13 cellular contexts compared by ENCODE assay signal in genomic region chr2:212968284-212969081, GRCh38.
DNase-seq lines count a peak whose midpoint lies in the region; ATAC-seq, FAIRE-seq and TF ChIP-seq lines count a peak whose summit lies in the region.
"Had no signal": no experiment of that assay in that cellular context is flagged by ENCODE, and none has a peak within 500 bp of the region (broad histone marks: within the 10 kb centered on the region; RNA-seq: fewer than 3 reads in every experiment).

No MANE protein-coding gene starts in this region.

- H3K36me3 Mint-ChIP-seq in CD8-positive, alpha-beta T cell, result peaks cover 5% of the 10 kb centered on the region
- H3K36me3 Mint-ChIP-seq in astrocyte (ENCODE audit: low read depth, unreplicated experiment) (no peaks in the 10 kb centered on the region), CD14-positive monocyte (no peaks in the 10 kb centered on the region)

- H3K27me3 Mint-ChIP-seq in CD8-positive, alpha-beta T cell (ENCODE audit: low read depth), result no peaks in the 10 kb centered on the region
- H3K27me3 Mint-ChIP-seq in astrocyte (ENCODE audit: low read depth, unreplicated experiment), result no peaks in the 10 kb centered on the region
- H3K27me3 Mint-ChIP-seq in CD14-positive monocyte (ENCODE audit: low read depth in 3 of 3), result no peaks in the 10 kb centered on the region

- ATAC-seq in CD8-positive, alpha-beta T cell, result no peak
- ATAC-seq in GM19023 (IDR thresholded peaks at IDR 0.05; ENCODE audit: unreplicated experiment) (peak; percentile 75), HG03045 (IDR thresholded peaks at IDR 0.05; ENCODE audit: unreplicated experiment) (peak; percentile 68)

- H3K9ac ChIP-seq in astrocyte (ENCODE audit: low read length), result no peak overlapping the region

- intact Hi-C loops in CD8-positive, alpha-beta T cell (cut with DNase I, micrococcal nuclease), result loop anchor here in 1 of 2 experiments (5.0 kb wide), 1 partner anchor 64 kb away; no protein-coding TSS in a partner anchor
- intact Hi-C loops in CD14-positive monocyte (cut with micrococcal nuclease), result no loop called here

- H4K20me1 ChIP-seq in astrocyte (ENCODE audit: insufficient read depth, low read length), result no peaks in the 10 kb centered on the region

- peaks cover 10% of the 10 kb centered on the region for H3K4me1 Mint-ChIP-seq in CD8-positive, alpha-beta T cell (ENCODE audit: low read depth)
- H3K4me1 Mint-ChIP-seq in astrocyte (ENCODE audit: low read depth, unreplicated experiment), result peaks cover 36% of the 10 kb centered on the region
- H3K4me1 Mint-ChIP-seq in CD14-positive monocyte, result no peaks in the 10 kb centered on the region

- CTCF ChIA-PET in CD8-positive, alpha-beta T cell (lab: Charles Lee), result no interaction called here

- H3K27ac Mint-ChIP-seq in CD8-positive, alpha-beta T cell, result peak overlapping the region; percentile 46
- H3K27ac Mint-ChIP-seq in astrocyte (ENCODE audit: unreplicated experiment), result peak overlapping the region; percentile 48
- no peak overlapping the region for H3K27ac Mint-ChIP-seq in CD14-positive monocyte

- H3K4me3 ChIP-seq in CD8-positive, alpha-beta T cell (ENCODE audit: low read depth, low read length), result no peak overlapping the region
- H3K4me3 ChIP-seq in astrocyte (ENCODE audit: insufficient read depth, low read depth, low read length), result no peak overlapping the region

- H3K79me2 ChIP-seq in astrocyte (ENCODE audit: insufficient read depth, low read length), result no peaks in the 10 kb centered on the region

- H3K9me3 ChIP-seq in CD8-positive, alpha-beta T cell (ENCODE audit: low read length), result no peaks in the 10 kb centered on the region
- no peaks in the 10 kb centered on the region for H3K9me3 ChIP-seq in astrocyte (ENCODE audit: insufficient read depth, low read depth, low read length)
- H3K9me3 ChIP-seq: BE2C had no signal

- H3K4me3 Mint-ChIP-seq in CD8-positive, alpha-beta T cell, result no peak overlapping the region
- H3K4me3 Mint-ChIP-seq in astrocyte (ENCODE audit: unreplicated experiment) (no peak overlapping the region), CD14-positive monocyte (no peak overlapping the region)

- H3K36me3 ChIP-seq in CD8-positive, alpha-beta T cell (ENCODE audit: insufficient read depth, low read length), result no peaks in the 10 kb centered on the region
- no peaks in the 10 kb centered on the region for H3K36me3 ChIP-seq in astrocyte (ENCODE audit: insufficient read depth, low read length)
- H3K36me3 ChIP-seq: BE2C had no signal

- H3K4me1 ChIP-seq in CD8-positive, alpha-beta T cell (ENCODE audit: insufficient read depth, low read length), result no peaks in the 10 kb centered on the region
- H3K4me1 ChIP-seq in astrocyte (ENCODE audit: insufficient read depth, low read length), result peaks cover 5% of the 10 kb centered on the region
- H3K4me1 ChIP-seq: BE2C had no signal

- TF ChIP-seq CTCF in CD8-positive, alpha-beta T cell (IDR thresholded peaks at IDR 0.05), result no peak
- TF ChIP-seq CTCF in astrocyte (IDR thresholded peaks at IDR 0.05; ENCODE audit: insufficient read depth, low read depth, low read length), result no peak
- no peak for TF ChIP-seq CTCF in CD14-positive monocyte (IDR thresholded peaks at IDR 0.05)

- H3K9me3 Mint-ChIP-seq in CD8-positive, alpha-beta T cell, result no peaks in the 10 kb centered on the region
- H3K9me3 Mint-ChIP-seq in astrocyte (ENCODE audit: unreplicated experiment) (no peaks in the 10 kb centered on the region), CD14-positive monocyte (no peaks in the 10 kb centered on the region)

- POLR2A ChIA-PET in CD8-positive, alpha-beta T cell (lab: Charles Lee), result interaction anchor here (0.9 kb wide), 1 partner anchor 113 kb away, joined by 3 read pairs; no protein-coding TSS in a partner anchor

- no peak overlapping the region for H2AFZ ChIP-seq in astrocyte (ENCODE audit: low read depth, low read length)

- H3K27ac ChIP-seq in CD8-positive, alpha-beta T cell (ENCODE audit: low read depth, low read length), result no peak overlapping the region
- H3K27ac ChIP-seq in astrocyte (ENCODE audit: low read depth, low read length), result no peak overlapping the region

- no peak for DNase-seq in CD8-positive, alpha-beta T cell
- DNase-seq in astrocyte (ENCODE audit: low read depth) (peak; percentile 25), SKM-1 treated with dmso at 0.1 percent for 144 hours (lab: John Stamatoyannopoulos, UW; ENCODE audit: unreplicated experiment) (no peak), GM03348 (ENCODE audit: low spot score) (no peak), CD14-positive monocyte (ENCODE audit: low spot score) (no peak)
- DNase-seq in activated CD8-positive, alpha-beta memory T cell treated with anti-CD3 and anti-CD28 coated beads, Interleukin-2, amount 50 U/mL, for 48 hours, result no peak
- DNase-seq: activated naive CD4-positive, alpha-beta T cell treated with anti-CD3 and anti-CD28 coated beads, Interleukin-2, amount 50 U/mL, for 16 hours; BE2C; NCI-H1092; NK-92 treated with Interleukin-12 subunit alpha and Interleukin-12 subunit beta, amount 100 ng/mL, for 24 hours; T1000 had no signal

- H3K27me3 ChIP-seq in CD8-positive, alpha-beta T cell (ENCODE audit: insufficient read depth, low read length), result no peaks in the 10 kb centered on the region
- H3K27me3 ChIP-seq in astrocyte (ENCODE audit: insufficient read depth, low read length), result no peaks in the 10 kb centered on the region
- H3K27me3 ChIP-seq: BE2C had no signal

- FAIRE-seq in astrocyte (lab: Jason Lieb, UNC), result peak; percentile 23

- H3K4me2 ChIP-seq in astrocyte (ENCODE audit: low read length), result no peak overlapping the region

Comparison
In these comparisons a context has a peak if more than half of its experiments do, and no peak if none do; other contexts are left out.
1. H3K27ac Mint-ChIP-seq: peak in CD8-positive, alpha-beta T cell (single experiment) and astrocyte (single experiment); none in CD14-positive monocyte (0 of 7).